12 cellular contexts compared by ENCODE assay signal in genomic region chr7:117401293-117402002, GRCh38. TPM values are rescaled to one million over a fixed set of nuclear protein-coding genes. Genes with fewer than 3 reads are reported as not detected.
DNase-seq lines count a peak whose midpoint lies in the region; ATAC-seq and TF ChIP-seq lines count a peak whose summit lies in the region.
"Had no signal": no experiment of that assay in that cellular context is flagged by ENCODE, and none has a peak within 500 bp of the region (broad histone marks: within the 10 kb centered on the region; RNA-seq: fewer than 3 reads in every experiment).

No MANE protein-coding gene starts in this region.

- ATAC-seq in heart right ventricle: no peak
- no peak for ATAC-seq in natural killer cell
- ATAC-seq in lower lobe of right lung: no peak

- H3K36me3 ChIP-seq in cardiac muscle cell (no peaks in the 10 kb centered on the region), heart right ventricle (no peaks in the 10 kb centered on the region), endodermal cell (ENCODE audit: control insufficient read depth, insufficient read depth, low read length) (no peaks in the 10 kb centered on the region), lower lobe of right lung (no peaks in the 10 kb centered on the region)
- H3K36me3 ChIP-seq: BLaER1, uterus had no signal

- H3K4me3 ChIP-seq in cardiac muscle cell: no peak overlapping the region
- no peak overlapping the region for H3K4me3 ChIP-seq in heart right ventricle
- H3K4me3 ChIP-seq in endodermal cell (ENCODE audit: low read length): no peak overlapping the region
- no peak overlapping the region for H3K4me3 ChIP-seq in lower lobe of right lung
- H3K4me3 ChIP-seq: BLaER1, uterus had no signal

- intact Hi-C loops in heart right ventricle (cut with DNase I) (loop anchor here in 1 of 10 donors (2.0 kb wide), 1 partner anchor 315 kb away; no protein-coding TSS in a partner anchor), natural killer cell (cut with micrococcal nuclease) (no loop called here), lower lobe of right lung (cut with DNase I) (no loop called here)

- no peak overlapping the region for H3K4me3 Mint-ChIP-seq in endodermal cell
- H3K4me3 Mint-ChIP-seq in natural killer cell: no peak overlapping the region

- 81 to 89% methylated on average over 5 of the region's 5 CpGs for WGBS in heart right ventricle, 2 donors
- WGBS in endodermal cell (ENCODE audit: insufficient coverage in 1 of 2, insufficient read length in 1 of 2), 2 experiments: 91 to 100% methylated on average over 3 to 5 of the region's 5 CpGs

- TF ChIP-seq CTCF in cardiac muscle cell (IDR thresholded peaks at IDR 0.05; ENCODE audit: low read depth, low read length) (peak; percentile 36), heart right ventricle (IDR thresholded peaks at IDR 0.05) (no peak), endodermal cell (conservative IDR thresholded peaks at IDR 0.05) (peak; percentile 78), natural killer cell (IDR thresholded peaks at IDR 0.05) (no peak), lower lobe of right lung (IDR thresholded peaks at IDR 0.05) (no peak)

- H3K36me3 Mint-ChIP-seq in endodermal cell (ENCODE audit: low read depth) (no peaks in the 10 kb centered on the region), natural killer cell (no peaks in the 10 kb centered on the region)

- H3K4me1 ChIP-seq in cardiac muscle cell (ENCODE audit: low read depth) (peaks cover 7% of the 10 kb centered on the region), heart right ventricle (no peaks in the 10 kb centered on the region), endodermal cell (ENCODE audit: control insufficient read depth, insufficient read depth, low read length) (peaks cover 3% of the 10 kb centered on the region), lower lobe of right lung (no peaks in the 10 kb centered on the region)
- H3K4me1 ChIP-seq: BLaER1, uterus had no signal

- H3K27ac ChIP-seq in cardiac muscle cell (no peak overlapping the region), heart right ventricle (no peak overlapping the region), endodermal cell (ENCODE audit: low read depth, low read length) (no peak overlapping the region), lower lobe of right lung (no peak overlapping the region)
- H3K27ac ChIP-seq: BLaER1, uterus had no signal

- H3K27me3 Mint-ChIP-seq in endodermal cell (ENCODE audit: insufficient read depth) (no peaks in the 10 kb centered on the region), natural killer cell (ENCODE audit: low read depth in 2 of 2) (no peaks in the 10 kb centered on the region)

- no peak overlapping the region for H3K9ac ChIP-seq in endodermal cell (ENCODE audit: extremely low read depth, low read length, poor library complexity, severe bottlenecking)
- H3K9ac ChIP-seq: BLaER1 had no signal

- DNase-seq in cardiac muscle cell (ENCODE audit: low read depth in 1 of 2, low spot score in 1 of 2) (peak in 1 of 2 donors; percentile 9), heart right ventricle (no peak), HT-29 (ENCODE audit: low spot score) (peak; percentile 36), endodermal cell (no peak), OCI-M2 (lab: John Stamatoyannopoulos, UW; ENCODE audit: unreplicated experiment) (no peak), natural killer cell (no peak), lower lobe of right lung (no peak)
- DNase-seq in activated CD4-positive, alpha-beta T cell treated with anti-CD3 and anti-CD28 coated beads for 1 hour: no peak
- DNase-seq: stimulated activated CD4-positive, alpha-beta T cell treated with anti-CD3 and anti-CD28 coated beads, Interleukin-4, amount 100 ng/mL, for 24 hours; uterus had no signal

- H3K27ac Mint-ChIP-seq in endodermal cell (no peak overlapping the region), natural killer cell (no peak overlapping the region)

- H3K4me1 Mint-ChIP-seq in endodermal cell (peaks cover 7% of the 10 kb centered on the region), natural killer cell (no peaks in the 10 kb centered on the region)

- H3K27me3 ChIP-seq in cardiac muscle cell (no peaks in the 10 kb centered on the region), heart right ventricle (peaks cover 0 to 6% (median 0%) of the 10 kb centered on the region in 7 donors), endodermal cell (ENCODE audit: control insufficient read depth, insufficient read depth, low read length, poor library complexity, severe bottlenecking) (no peaks in the 10 kb centered on the region), lower lobe of right lung (ENCODE audit: low read depth) (no peaks in the 10 kb centered on the region)
- H3K27me3 ChIP-seq: BLaER1, uterus had no signal

- H3K9me3 ChIP-seq in cardiac muscle cell (ENCODE audit: low read depth) (no peaks in the 10 kb centered on the region), heart right ventricle (no peaks in the 10 kb centered on the region), endodermal cell (ENCODE audit: control insufficient read depth, low read length) (no peaks in the 10 kb centered on the region), lower lobe of right lung (no peaks in the 10 kb centered on the region)
- H3K9me3 ChIP-seq: BLaER1, uterus had no signal

- H3K9me3 Mint-ChIP-seq in endodermal cell (no peaks in the 10 kb centered on the region), natural killer cell (peaks cover 0 to 6% of the 10 kb centered on the region in 2 donors)

RNA-seq across cellular contexts. Expression of gene ASZ1, which starts 25.8 kb away (rescaled TPM):
- total RNA-seq in cardiac muscle cell (0.18 TPM in 1 of 2 replicates, not detected in the other), heart right ventricle (not detected), endodermal cell (not detected), natural killer cell (not detected), lower lobe of right lung (not detected)
- polyA plus RNA-seq in cardiac muscle cell (0.70 TPM in 1 of 2 replicates, not detected in the other), heart right ventricle (not detected)
- not detected in 2 replicates for total RNA-seq in HT-29 (2014; rRNA removed; shearing (Covaris generic))
- polyA plus RNA-seq in endodermal cell (2013, experiment 1 of 2): not detected
- not detected for polyA plus RNA-seq in endodermal cell (2013, experiment 2 of 2)
- total RNA-seq: mononuclear cell, uterus had no signal

Comparison
In these comparisons a context has a peak if more than half of its experiments do, and no peak if none do; other contexts are left out.
1. CTCF ChIP-seq: peak in cardiac muscle cell (single experiment) and endodermal cell (single experiment); none in heart right ventricle (0 of 9), natural killer cell (single experiment) and lower lobe of right lung (single experiment).